ENCODE assay signal across 21 cellular contexts in genomic region chr5:15420201-15420600, GRCh38.
DNase-seq lines count a peak whose midpoint lies in the region; ATAC-seq, FAIRE-seq and TF ChIP-seq lines count a peak whose summit lies in the region.
"Had no signal": no experiment of that assay in that cellular context is flagged by ENCODE, and none has a peak within 500 bp of the region (broad histone marks: within the 10 kb centered on the region; RNA-seq: fewer than 3 reads in every experiment).

No MANE protein-coding gene starts in this region.

- no peaks in the 10 kb centered on the region for H3K36me3 ChIP-seq in sigmoid colon
- no peaks in the 10 kb centered on the region for H3K36me3 ChIP-seq in aorta (ENCODE audit: control insufficient read depth in 1 of 2, insufficient read depth in 2 of 2, low read length in 1 of 2)
- H3K36me3 ChIP-seq: BE2C had no signal

- TF ChIP-seq EP300 in sigmoid colon (IDR thresholded peaks at IDR 0.05): no peak

- H3K4me1 ChIP-seq in sigmoid colon: peaks cover 0 to 21% (median 12%) of the 10 kb centered on the region in 4 donors
- H3K4me1 ChIP-seq in aorta (ENCODE audit: control insufficient read depth in 1 of 2, insufficient read depth in 2 of 2, low read length in 2 of 2): peaks cover 3 to 6% of the 10 kb centered on the region in 2 donors

- no peak for TF ChIP-seq CTCF in sigmoid colon (IDR thresholded peaks at IDR 0.05)

- no peaks in the 10 kb centered on the region for H3K27me3 ChIP-seq in sigmoid colon
- no peaks in the 10 kb centered on the region for H3K27me3 ChIP-seq in aorta (ENCODE audit: control insufficient read depth in 1 of 2, insufficient read depth in 2 of 2, low read length in 1 of 2)

- FAIRE-seq in RCC 7860 (lab: Jason Lieb, UNC): no peak
- FAIRE-seq: D721Med had no signal

- WGBS in sigmoid colon, 2 donors: 53 to 75% methylated on average over 5 of the region's 5 CpGs
- WGBS in aorta, 2 donors: 17 to 20% methylated on average over 5 of the region's 5 CpGs

- H3K9me3 ChIP-seq in sigmoid colon: no peaks in the 10 kb centered on the region
- no peaks in the 10 kb centered on the region for H3K9me3 ChIP-seq in aorta (ENCODE audit: control insufficient read depth, low read length)
- H3K9me3 ChIP-seq: BE2C had no signal

- TF ChIP-seq POLR2A in sigmoid colon (IDR thresholded peaks at IDR 0.05): no peak

- no peak overlapping the region for H3K4me3 ChIP-seq in sigmoid colon
- H3K4me3 ChIP-seq in aorta (ENCODE audit: low read length in 2 of 2): no peak overlapping the region
- H3K4me3 ChIP-seq: SK-N-MC had no signal

- intact Hi-C loops in left ventricle myocardium superior (cut with micrococcal nuclease): no loop called here
- intact Hi-C loops in sigmoid colon (cut with DNase I): no loop called here
- intact Hi-C loops in aorta (cut with DNase I): no loop called here

- ATAC-seq in left ventricle myocardium superior (peak; percentile 73), aorta (ENCODE audit: low FRiP score) (peak; percentile 42), GM21526 (IDR thresholded peaks at IDR 0.05; ENCODE audit: low FRiP score, unreplicated experiment) (no peak), GM21423 (IDR thresholded peaks at IDR 0.05; ENCODE audit: unreplicated experiment) (no peak)

- peak; percentile 2 for DNase-seq in fibroblast of gingiva (ENCODE audit: low read depth)
- peak; percentile 73 for DNase-seq in left ventricle myocardium superior
- DNase-seq in sigmoid colon: peak; percentile 86
- peak in 1 of 2 donors; percentile 62 for DNase-seq in aorta
- DNase-seq in RCC 7860 (ENCODE audit: low spot score): no peak
- DNase-seq: BE2C, DMS53, GDM1, GOT3, HCEC 1CT, Karpas-422, MV-4-11, NCI-H1105 treated with DMSO at 0.1 percent for 48 hours, NCI-H2029 treated with DMSO at 0.1 percent for 48 hours, NCI-H524 treated with DMSO at 0.1 percent for 48 hours, NCI-H82, SHP77 had no signal

- H3K27ac ChIP-seq in sigmoid colon (no peak overlapping the region), aorta (ENCODE audit: low read depth in 1 of 2, low read length in 2 of 2) (peak overlapping the region in 1 of 2 donors; percentile 27)
- H3K27ac ChIP-seq: SK-N-MC had no signal

Comparison
In these comparisons a context has a peak if more than half of its experiments do, and no peak if none do; other contexts are left out.
1. ATAC-seq: peak in left ventricle myocardium superior (single experiment) and aorta (single experiment); none in GM21526 (single experiment) and GM21423 (single experiment).